16 cellular contexts compared by ENCODE assay signal in genomic region chr14:42140831-42141279, GRCh38.
A peak's percentile ranks its signal among the peaks of the same experiment; 100 is the strongest.
DNase-seq lines count a peak whose midpoint lies in the region; ATAC-seq and TF ChIP-seq lines count a peak whose summit lies in the region.
"Had no signal": no experiment of that assay in that cellular context is flagged by ENCODE, and none has a peak within 500 bp of the region (broad histone marks: within the 10 kb centered on the region; RNA-seq: fewer than 3 reads in every experiment).

No MANE protein-coding gene starts in this region.

- no peak for ATAC-seq in effector memory CD8-positive, alpha-beta T cell (replicated peaks)
- ATAC-seq in natural killer cell treated with Interleukin-12 subunit alpha and Interleukin-12 subunit beta and Interleukin-15 and Interleukin-18, amount 100 ng/mL, for 72 hours: no peak
- no peak for ATAC-seq in left lobe of liver
- ATAC-seq: left ventricle myocardium superior, sciatic nerve had no signal

- no peak overlapping the region for H3K27ac Mint-ChIP-seq in effector memory CD8-positive, alpha-beta T cell
- H3K27ac Mint-ChIP-seq in natural killer cell treated with Interleukin-12 subunit alpha and Interleukin-12 subunit beta and Interleukin-15 and Interleukin-18, amount 100 ng/mL, for 72 hours: no peak overlapping the region
- H3K27ac Mint-ChIP-seq: CD4-positive, CD25-positive, alpha-beta regulatory T cell had no signal

- peak; percentile 54 for DNase-seq in AG09309 (ENCODE audit: low read depth)
- DNase-seq in HK-2 (ENCODE audit: unreplicated experiment): peak; percentile 18
- peak; percentile 93 for DNase-seq in amniotic epithelial cell (ENCODE audit: low read depth)
- peak; percentile 8 for DNase-seq in hepatic stellate cell (ENCODE audit: low spot score)
- no peak for DNase-seq in effector memory CD8-positive, alpha-beta T cell
- DNase-seq in natural killer cell treated with Interleukin-12 subunit alpha and Interleukin-12 subunit beta and Interleukin-15 and Interleukin-18, amount 100 ng/mL, for 72 hours (ENCODE audit: low spot score): no peak
- no peak for DNase-seq in NCI-H2107 (lab: John Stamatoyannopoulos, UW)
- no peak for DNase-seq in left lobe of liver (ENCODE audit: low spot score)
- DNase-seq: activated T-cell treated with anti-CD3 and anti-CD28 coated beads for 4 hours; CD4-positive, CD25-positive, alpha-beta regulatory T cell; GDM1; left ventricle myocardium superior; NCI-H1694 treated with DMSO at 0.1 percent for 48 hours; nephron progenitor cell; stomach had no signal

- H3K9me3 Mint-ChIP-seq in effector memory CD8-positive, alpha-beta T cell: peaks cover 2 to 8% of the 10 kb centered on the region in 2 donors
- peaks cover 21% of the 10 kb centered on the region for H3K9me3 Mint-ChIP-seq in natural killer cell treated with Interleukin-12 subunit alpha and Interleukin-12 subunit beta and Interleukin-15 and Interleukin-18, amount 100 ng/mL, for 72 hours
- H3K9me3 Mint-ChIP-seq: nephron progenitor cell had no signal

- no peak for TF ChIP-seq CTCF in AG09309 (IDR thresholded peaks at IDR 0.05; ENCODE audit: control insufficient read depth, insufficient read depth, low read depth, low read length, missing control alignments)

- no peaks in the 10 kb centered on the region for H3K36me3 Mint-ChIP-seq in effector memory CD8-positive, alpha-beta T cell (ENCODE audit: insufficient read depth)
- H3K36me3 Mint-ChIP-seq in natural killer cell treated with Interleukin-12 subunit alpha and Interleukin-12 subunit beta and Interleukin-15 and Interleukin-18, amount 100 ng/mL, for 72 hours: peaks cover 5% of the 10 kb centered on the region
- H3K36me3 Mint-ChIP-seq: CD4-positive, CD25-positive, alpha-beta regulatory T cell had no signal

- no peaks in the 10 kb centered on the region for H3K4me1 Mint-ChIP-seq in effector memory CD8-positive, alpha-beta T cell (ENCODE audit: low read depth in 2 of 2)
- no peaks in the 10 kb centered on the region for H3K4me1 Mint-ChIP-seq in natural killer cell treated with Interleukin-12 subunit alpha and Interleukin-12 subunit beta and Interleukin-15 and Interleukin-18, amount 100 ng/mL, for 72 hours (ENCODE audit: low read depth in 2 of 2)
- H3K4me1 Mint-ChIP-seq: CD4-positive, CD25-positive, alpha-beta regulatory T cell; nephron progenitor cell had no signal

- no peaks in the 10 kb centered on the region for H3K27me3 Mint-ChIP-seq in effector memory CD8-positive, alpha-beta T cell
- no peaks in the 10 kb centered on the region for H3K27me3 Mint-ChIP-seq in natural killer cell treated with Interleukin-12 subunit alpha and Interleukin-12 subunit beta and Interleukin-15 and Interleukin-18, amount 100 ng/mL, for 72 hours
- H3K27me3 Mint-ChIP-seq: CD4-positive, CD25-positive, alpha-beta regulatory T cell had no signal

- H3K4me3 Mint-ChIP-seq in effector memory CD8-positive, alpha-beta T cell: no peak overlapping the region
- H3K4me3 Mint-ChIP-seq in natural killer cell treated with Interleukin-12 subunit alpha and Interleukin-12 subunit beta and Interleukin-15 and Interleukin-18, amount 100 ng/mL, for 72 hours: no peak overlapping the region
- H3K4me3 Mint-ChIP-seq: CD4-positive, CD25-positive, alpha-beta regulatory T cell; nephron progenitor cell had no signal

- no peak overlapping the region for H3K4me3 ChIP-seq in AG09309 (ENCODE audit: control insufficient read depth, low read depth, low read length)
- H3K4me3 ChIP-seq: stomach had no signal

Comparison
In these comparisons a context has a peak if more than half of its experiments do, and no peak if none do; other contexts are left out.
1. DNase-seq: peak in AG09309 (single experiment), HK-2 (single experiment), amniotic epithelial cell (single experiment) and hepatic stellate cell (single experiment); none in effector memory CD8-positive, alpha-beta T cell (0 of 3), natural killer cell treated with Interleukin-12 subunit alpha and Interleukin-12 subunit beta and Interleukin-15 and Interleukin-18, amount 100 ng/mL, for 72 hours (single experiment), NCI-H2107 (single experiment) and left lobe of liver (single experiment).